11 cellular contexts compared by ENCODE assay signal in genomic region chr7:27163776-27164380, GRCh38. TPM values are rescaled to one million over a fixed set of nuclear protein-coding genes. Genes with fewer than 3 reads are reported as not detected.
DNase-seq lines count a peak whose midpoint lies in the region; ATAC-seq and TF ChIP-seq lines count a peak whose summit lies in the region.
"Had no signal": no experiment of that assay in that cellular context is flagged by ENCODE, and none has a peak within 500 bp of the region (broad histone marks: within the 10 kb centered on the region; RNA-seq: fewer than 3 reads in every experiment).

No MANE protein-coding gene starts in this region.

- peaks cover 75% of the 10 kb centered on the region for H3K27me3 Mint-ChIP-seq in activated CD4-positive, alpha-beta T cell treated with anti-CD3 and anti-CD28 coated beads for 36 hours
- peaks cover 66% of the 10 kb centered on the region for H3K27me3 Mint-ChIP-seq in activated B cell treated with CpG ODN at 0.5 μM for 24 hours

- H3K36me3 Mint-ChIP-seq in activated CD4-positive, alpha-beta T cell treated with anti-CD3 and anti-CD28 coated beads for 36 hours (ENCODE audit: low read depth) = no peaks in the 10 kb centered on the region
- H3K36me3 Mint-ChIP-seq in activated B cell treated with CpG ODN at 0.5 μM for 24 hours (ENCODE audit: low read depth) = no peaks in the 10 kb centered on the region

- no peak for ATAC-seq in activated CD4-positive, alpha-beta T cell treated with anti-CD3 and anti-CD28 coated beads for 36 hours
- ATAC-seq in activated B cell treated with CpG ODN at 0.5 μM for 24 hours (ENCODE audit: low read depth) (no peak), thoracic aorta (ENCODE audit: insufficient number of reproducible peaks, low FRiP score, low read depth) (no peak)

- peaks cover 28% of the 10 kb centered on the region for H3K4me1 Mint-ChIP-seq in activated CD4-positive, alpha-beta T cell treated with anti-CD3 and anti-CD28 coated beads for 36 hours
- H3K4me1 Mint-ChIP-seq in activated B cell treated with CpG ODN at 0.5 μM for 24 hours = peaks cover 19% of the 10 kb centered on the region

- POLR2A ChIA-PET in activated CD4-positive, alpha-beta T cell treated with anti-CD3 and anti-CD28 coated beads for 36 hours (lab: Charles Lee) = interaction anchor here (0.7 kb wide), 1 partner anchor 32 kb away, joined by 3 read pairs; no protein-coding TSS in a partner anchor
- POLR2A ChIA-PET in activated B cell treated with CpG ODN at 0.5 μM for 24 hours (lab: Charles Lee) = interaction anchor here (1.5 kb wide), 1 partner anchor 25 kb away, joined by 3 read pairs; no protein-coding TSS in a partner anchor

- H3K9me3 ChIP-seq in mesodermal cell (ENCODE audit: control insufficient read depth, low read length) (no peaks in the 10 kb centered on the region), thoracic aorta (no peaks in the 10 kb centered on the region)

- peaks cover 9% of the 10 kb centered on the region for H3K27me3 ChIP-seq in thoracic aorta (replicated peaks; ENCODE audit: insufficient read depth)

- H3K27ac ChIP-seq in mesodermal cell (ENCODE audit: low read depth, low read length, severe bottlenecking) = no peak overlapping the region
- no peak overlapping the region for H3K27ac ChIP-seq in thoracic aorta

- intact Hi-C loops in activated CD4-positive, alpha-beta T cell treated with anti-CD3 and anti-CD28 coated beads for 36 hours (cut with DNase I, micrococcal nuclease) = loop anchor here in 1 of 2 experiments (2.0 kb wide), 1 partner anchor 1303 kb away; no protein-coding TSS in a partner anchor
- intact Hi-C loops in activated B cell treated with CpG ODN at 0.5 μM for 24 hours (cut with micrococcal nuclease) = loop anchor here (1.0 to 5.0 kb wide), 7 partner anchors 24 to 1012 kb away; partner anchors contain the start of genes HOXA1, NFE2L3 and SNX10
- intact Hi-C loops in head of caudate nucleus (cut with DNase I) = loop anchor here (5.0 to 10.0 kb wide), 2 partner anchors 797 to 1299 kb away; no protein-coding TSS in a partner anchor

- no peaks in the 10 kb centered on the region for H3K9me3 Mint-ChIP-seq in activated CD4-positive, alpha-beta T cell treated with anti-CD3 and anti-CD28 coated beads for 36 hours (ENCODE audit: low read depth)
- H3K9me3 Mint-ChIP-seq in activated B cell treated with CpG ODN at 0.5 μM for 24 hours = no peaks in the 10 kb centered on the region

- 11% methylated on average over 20 to 21 of the region's 23 CpGs for WGBS in mesodermal cell (ENCODE audit: insufficient coverage in 2 of 2), 2 experiments

- no peak overlapping the region for H3K27ac Mint-ChIP-seq in activated CD4-positive, alpha-beta T cell treated with anti-CD3 and anti-CD28 coated beads for 36 hours
- H3K27ac Mint-ChIP-seq in activated B cell treated with CpG ODN at 0.5 μM for 24 hours = peak overlapping the region; percentile 57

- CTCF ChIA-PET in activated CD4-positive, alpha-beta T cell treated with anti-CD3 and anti-CD28 coated beads for 36 hours (lab: Charles Lee) = interaction anchor here (0.6 to 2.0 kb wide), 9 partner anchors 11 to 1310 kb away, joined by 3 to 16 read pairs (median 4); partner anchors contain the start of gene HOXA3
- CTCF ChIA-PET in activated B cell treated with CpG ODN at 0.5 μM for 24 hours (lab: Charles Lee) = interaction anchor here (1.3 to 3.6 kb wide), 2 partner anchors 13 to 794 kb away, joined by 4 to 94 read pairs; no protein-coding TSS in a partner anchor

- H3K4me3 ChIP-seq in mesodermal cell (ENCODE audit: extremely low read depth, insufficient read depth, low read length, poor library complexity, severe bottlenecking) = peak overlapping the region; percentile 24
- peak overlapping the region; percentile 62 for H3K4me3 ChIP-seq in thoracic aorta

- H3K4me3 Mint-ChIP-seq in activated CD4-positive, alpha-beta T cell treated with anti-CD3 and anti-CD28 coated beads for 36 hours = peak overlapping the region; percentile 15
- H3K4me3 Mint-ChIP-seq in activated B cell treated with CpG ODN at 0.5 μM for 24 hours = no peak overlapping the region

- TF ChIP-seq CTCF in activated B cell treated with CpG ODN at 0.5 μM for 24 hours (IDR thresholded peaks at IDR 0.05) (no peak), thoracic aorta (IDR thresholded peaks at IDR 0.05) (no peak), GM20000 (IDR thresholded peaks at IDR 0.05; ENCODE audit: extremely low read depth, missing control alignments) (no peak)

- H3K36me3 ChIP-seq in mesodermal cell (ENCODE audit: control insufficient read depth, insufficient read depth, low read length) (no peaks in the 10 kb centered on the region), thoracic aorta (no peaks in the 10 kb centered on the region)

- DNase-seq in activated CD4-positive, alpha-beta T cell treated with anti-CD3 and anti-CD28 coated beads for 36 hours = peak; percentile 3
- no peak for DNase-seq in activated CD4-positive, alpha-beta T cell treated with anti-CD3 and anti-CD28 coated beads for 1 hour
- DNase-seq in activated B cell treated with CpG ODN at 0.5 μM for 24 hours (no peak), thoracic aorta (ENCODE audit: low spot score) (no peak), amygdala (lab: John Stamatoyannopoulos, UW) (no peak), GM20000 (ENCODE audit: low spot score) (no peak), head of caudate nucleus (no peak)
- DNase-seq: NCI-H2171, T-helper 2 cell had no signal

- H3K4me1 ChIP-seq in mesodermal cell (ENCODE audit: control insufficient read depth, insufficient read depth, low read length, poor library complexity, severe bottlenecking) (peaks cover 7% of the 10 kb centered on the region), thoracic aorta (ENCODE audit: control insufficient read depth in 1 of 2, low read depth in 2 of 2) (peaks cover 10 to 28% of the 10 kb centered on the region in 2 donors)

RNA-seq across cellular contexts. Expression of gene HOXA9, which starts 1.5 kb away (rescaled TPM):
- total RNA-seq in activated CD4-positive, alpha-beta T cell treated with anti-CD3 and anti-CD28 coated beads for 36 hours = not detected
- total RNA-seq in activated B cell treated with CpG ODN at 0.5 μM for 24 hours (not detected in 2 replicates), thoracic aorta (not detected)
- 11.6 TPM for polyA plus RNA-seq in mesodermal cell (2013, experiment 1 of 2)
- 11.2 TPM for polyA plus RNA-seq in mesodermal cell (2013, experiment 2 of 2)
- polyA plus RNA-seq: neural cell had no signal

RNA-seq across cellular contexts. Expression of gene HOXA7, which starts 7.4 kb away (rescaled TPM):
- not detected for total RNA-seq in activated CD4-positive, alpha-beta T cell treated with anti-CD3 and anti-CD28 coated beads for 36 hours
- not detected in 2 replicates for total RNA-seq in activated B cell treated with CpG ODN at 0.5 μM for 24 hours
- 2.8 TPM for polyA plus RNA-seq in mesodermal cell (2013, experiment 1 of 2)
- polyA plus RNA-seq in mesodermal cell (2013, experiment 2 of 2) = 3.2 TPM
- total RNA-seq in thoracic aorta = under 1 TPM; 0.28 to 0.54 TPM
- polyA plus RNA-seq: neural cell had no signal

RNA-seq across cellular contexts. Expression of gene HOXA10, which starts 10.2 kb away (rescaled TPM):
- not detected for total RNA-seq in activated CD4-positive, alpha-beta T cell treated with anti-CD3 and anti-CD28 coated beads for 36 hours
- total RNA-seq in activated B cell treated with CpG ODN at 0.5 μM for 24 hours = 0.24 TPM in 1 of 2 replicates, not detected in the other
- 5.6 TPM for polyA plus RNA-seq in mesodermal cell (2013, experiment 1 of 2)
- 6.2 TPM for polyA plus RNA-seq in mesodermal cell (2013, experiment 2 of 2)
- under 1 TPM in 1 of 2 donors, not detected in 1; 0.81 TPM for total RNA-seq in thoracic aorta
- polyA plus RNA-seq: neural cell had no signal

RNA-seq across cellular contexts. Expression of gene HOXA3, which starts 11.5 kb away (rescaled TPM):
- total RNA-seq in activated CD4-positive, alpha-beta T cell treated with anti-CD3 and anti-CD28 coated beads for 36 hours = not detected
- total RNA-seq in activated B cell treated with CpG ODN at 0.5 μM for 24 hours (not detected in 2 replicates), thoracic aorta (10 to 100 TPM in 1 of 2 donors, 1 to 10 TPM in 1; 6.5 to 29.3 TPM)
- polyA plus RNA-seq in mesodermal cell (2013, experiment 1 of 2) = 7.0 TPM
- polyA plus RNA-seq in mesodermal cell (2013, experiment 2 of 2) = 5.9 TPM
- polyA plus RNA-seq: neural cell had no signal

RNA-seq across cellular contexts. Expression of gene HOXA6, which starts 16.3 kb away (rescaled TPM):
- total RNA-seq in activated CD4-positive, alpha-beta T cell treated with anti-CD3 and anti-CD28 coated beads for 36 hours = not detected
- total RNA-seq in activated B cell treated with CpG ODN at 0.5 μM for 24 hours (not detected in 2 replicates), thoracic aorta (not detected)
- 4.2 TPM for polyA plus RNA-seq in mesodermal cell (2013, experiment 1 of 2)
- polyA plus RNA-seq in mesodermal cell (2013, experiment 2 of 2) = 2.2 TPM
- polyA plus RNA-seq: neural cell had no signal
